8 cellular contexts compared by ENCODE assay signal in the genomic region with DNA sequence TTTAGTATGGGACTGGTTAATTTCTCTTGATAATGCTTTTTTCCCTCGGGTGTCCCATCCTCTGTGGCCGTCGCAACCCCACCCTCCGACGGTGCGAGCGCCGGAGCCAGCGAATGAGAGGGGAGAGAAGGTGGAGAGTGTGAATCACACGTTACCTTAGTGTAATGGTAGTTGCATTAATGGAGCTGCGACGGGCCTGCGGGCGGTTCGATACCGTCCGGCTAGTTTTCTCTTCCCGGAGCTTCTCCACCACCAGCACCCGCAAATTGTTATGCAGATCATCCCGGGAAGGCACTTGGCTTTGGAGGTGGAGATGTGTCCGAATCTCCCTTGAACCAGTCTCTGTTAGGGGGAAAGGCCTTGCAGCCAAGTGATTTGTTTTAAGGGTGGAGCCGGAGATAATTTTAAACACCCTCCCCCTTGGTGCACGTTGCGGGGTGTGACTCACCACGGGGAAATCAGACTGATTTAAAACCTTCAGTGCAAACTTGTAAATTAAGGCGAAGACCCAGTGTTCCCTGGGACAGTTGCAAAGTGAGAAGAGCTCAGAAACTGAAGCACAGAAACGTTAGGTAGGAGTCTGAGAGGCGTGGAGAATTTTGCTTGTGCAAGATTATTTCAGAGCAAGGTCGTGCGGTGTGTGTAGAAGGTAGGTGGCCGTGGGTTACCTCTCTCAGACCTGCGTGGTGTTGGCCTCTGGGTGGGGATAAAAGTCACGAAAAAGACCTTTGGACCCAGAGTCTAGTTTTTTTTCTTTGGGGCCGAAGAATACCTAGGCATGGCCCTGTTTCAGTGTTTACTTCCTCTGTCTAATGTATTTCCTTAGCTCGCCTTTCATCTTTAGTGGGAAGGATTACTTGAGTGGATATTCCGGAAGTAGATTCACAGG. TPM values are rescaled to one million over a fixed set of nuclear protein-coding genes. Genes with fewer than 3 reads are reported as not detected.
DNase-seq lines count a peak whose midpoint lies in the region; ATAC-seq and TF ChIP-seq lines count a peak whose summit lies in the region.

No MANE protein-coding gene starts in this region.

- H3K9me3 Mint-ChIP-seq in CD8-positive, alpha-beta memory T cell: no peaks in the 10 kb centered on the region
- H3K9me3 Mint-ChIP-seq in activated naive CD8-positive, alpha-beta T cell (ENCODE audit: low read depth): no peaks in the 10 kb centered on the region

- H3K27ac Mint-ChIP-seq in CD8-positive, alpha-beta memory T cell: peak overlapping the region; percentile 90 to 98 (median 97)
- H3K27ac Mint-ChIP-seq in activated naive CD8-positive, alpha-beta T cell: peak overlapping the region; percentile 96

- intact Hi-C loops in left ventricle myocardium inferior (cut with micrococcal nuclease): no loop called here

- peaks cover 52 to 65% (median 65%) of the 10 kb centered on the region in 3 donors for H3K4me1 Mint-ChIP-seq in CD8-positive, alpha-beta memory T cell
- H3K4me1 Mint-ChIP-seq in activated naive CD8-positive, alpha-beta T cell (ENCODE audit: low read depth): peaks cover 55% of the 10 kb centered on the region

- H3K27me3 ChIP-seq in CD8-positive, alpha-beta memory T cell (ENCODE audit: insufficient read depth, low read length, poor library complexity, severe bottlenecking): no peaks in the 10 kb centered on the region
- H3K27me3 ChIP-seq in left ventricle myocardium inferior (ENCODE audit: low read depth): no peaks in the 10 kb centered on the region

- H3K4me3 Mint-ChIP-seq in CD8-positive, alpha-beta memory T cell: peak overlapping the region; percentile 89 to 96 (median 92)
- H3K4me3 Mint-ChIP-seq in activated naive CD8-positive, alpha-beta T cell: peak overlapping the region; percentile 89

- H3K36me3 ChIP-seq in CD8-positive, alpha-beta memory T cell (ENCODE audit: insufficient read depth, low read length): no peaks in the 10 kb centered on the region
- H3K36me3 ChIP-seq in left ventricle myocardium inferior: peaks cover 4% of the 10 kb centered on the region

- no peaks in the 10 kb centered on the region for H3K27me3 Mint-ChIP-seq in CD8-positive, alpha-beta memory T cell
- H3K27me3 Mint-ChIP-seq in activated naive CD8-positive, alpha-beta T cell: no peaks in the 10 kb centered on the region

- no peaks in the 10 kb centered on the region for H3K9me3 ChIP-seq in CD8-positive, alpha-beta memory T cell (ENCODE audit: low read length)
- H3K9me3 ChIP-seq in left ventricle myocardium inferior (replicated peaks): no peaks in the 10 kb centered on the region

- DNase-seq in CD8-positive, alpha-beta memory T cell: peak; percentile 48 to 81 (median 70)
- DNase-seq in HK-2 (ENCODE audit: unreplicated experiment): peak; percentile 80
- peak; percentile 42 for DNase-seq in left ventricle myocardium inferior
- peak; percentile 90 for DNase-seq in renal cortical epithelial cell (ENCODE audit: low read depth)
- no peak for DNase-seq in NCI-H128 (lab: John Stamatoyannopoulos, UW; ENCODE audit: unreplicated experiment)

- peak overlapping the region; percentile 95 for H3K4me3 ChIP-seq in CD8-positive, alpha-beta memory T cell (ENCODE audit: low read length)
- H3K4me3 ChIP-seq in left ventricle myocardium inferior: peak overlapping the region; percentile 92

- TF ChIP-seq CTCF in left ventricle myocardium inferior (IDR thresholded peaks at IDR 0.05; ENCODE audit: borderline replicate concordance): no peak

- ATAC-seq in GM19463 (IDR thresholded peaks at IDR 0.05; ENCODE audit: unreplicated experiment): peak; percentile 25
- ATAC-seq in SK-N-SH treated with all-trans-retinoic acid at 6 μM for 48 hours: peak; percentile 32

- peaks cover 0 to 17% (median under 1%) of the 10 kb centered on the region in 3 donors for H3K36me3 Mint-ChIP-seq in CD8-positive, alpha-beta memory T cell
- H3K36me3 Mint-ChIP-seq in activated naive CD8-positive, alpha-beta T cell: peaks cover 3% of the 10 kb centered on the region

- peaks cover 54% of the 10 kb centered on the region for H3K4me1 ChIP-seq in CD8-positive, alpha-beta memory T cell (ENCODE audit: insufficient read depth, low read length)
- peaks cover 63% of the 10 kb centered on the region for H3K4me1 ChIP-seq in left ventricle myocardium inferior

- peak overlapping the region; percentile 83 for H3K27ac ChIP-seq in CD8-positive, alpha-beta memory T cell (ENCODE audit: low read depth, low read length)
- H3K27ac ChIP-seq in left ventricle myocardium inferior (replicated peaks): peak overlapping the region; percentile 99

- CTCF ChIA-PET in CD8-positive, alpha-beta memory T cell (lab: Charles Lee): interaction anchor here (1.3 to 2.9 kb wide), 9 partner anchors 14 to 215 kb away, joined by 3 to 56 read pairs (median 5); no protein-coding TSS in a partner anchor

- POLR2A ChIA-PET in CD8-positive, alpha-beta memory T cell (lab: Charles Lee): interaction anchor here (0.6 to 7.2 kb wide), 6 partner anchors 15 to 1348 kb away, joined by 3 to 128 read pairs (median 4); a partner anchor contains a TSS

TF ChIP-seq in SK-N-SH treated with all-trans-retinoic acid at 6 μM for 48 hours, 23 proteins besides CTCF, POLR2A, EP300 and RAD21:
- TF ChIP-seq ZFP30 (CRISPR knock-in tag; IDR thresholded peaks at IDR 0.05) (no peak), ZNF8 (CRISPR knock-in tag; IDR thresholded peaks at IDR 0.05) (no peak), PPARA (CRISPR knock-in tag; IDR thresholded peaks at IDR 0.05; ENCODE audit: borderline replicate concordance) (no peak), ZNF565 (CRISPR knock-in tag; conservative IDR thresholded peaks at IDR 0.05; ENCODE audit: low read depth) (no peak)

RNA-seq across cellular contexts. Expression of a gene that starts 1.3 kb away (rescaled TPM):
- total RNA-seq in CD8-positive, alpha-beta memory T cell: 10 to 100 TPM; 29.7 to 32.9 TPM
- polyA plus RNA-seq in CD8-positive, alpha-beta memory T cell: 20.9 TPM
- 67.9 TPM for total RNA-seq in left ventricle myocardium inferior
- total RNA-seq in renal cortical epithelial cell: 20.0 and 134 TPM in 2 replicates

RNA-seq across cellular contexts. Expression of a gene that starts 43.9 kb away (rescaled TPM):
- total RNA-seq in CD8-positive, alpha-beta memory T cell: not detected
- not detected for polyA plus RNA-seq in CD8-positive, alpha-beta memory T cell
- total RNA-seq in left ventricle myocardium inferior (0.96 TPM), renal cortical epithelial cell (2.1 and 2.4 TPM in 2 replicates)
